Comparison of ENCODE assay signal across 1 cellular context in the genomic region with DNA sequence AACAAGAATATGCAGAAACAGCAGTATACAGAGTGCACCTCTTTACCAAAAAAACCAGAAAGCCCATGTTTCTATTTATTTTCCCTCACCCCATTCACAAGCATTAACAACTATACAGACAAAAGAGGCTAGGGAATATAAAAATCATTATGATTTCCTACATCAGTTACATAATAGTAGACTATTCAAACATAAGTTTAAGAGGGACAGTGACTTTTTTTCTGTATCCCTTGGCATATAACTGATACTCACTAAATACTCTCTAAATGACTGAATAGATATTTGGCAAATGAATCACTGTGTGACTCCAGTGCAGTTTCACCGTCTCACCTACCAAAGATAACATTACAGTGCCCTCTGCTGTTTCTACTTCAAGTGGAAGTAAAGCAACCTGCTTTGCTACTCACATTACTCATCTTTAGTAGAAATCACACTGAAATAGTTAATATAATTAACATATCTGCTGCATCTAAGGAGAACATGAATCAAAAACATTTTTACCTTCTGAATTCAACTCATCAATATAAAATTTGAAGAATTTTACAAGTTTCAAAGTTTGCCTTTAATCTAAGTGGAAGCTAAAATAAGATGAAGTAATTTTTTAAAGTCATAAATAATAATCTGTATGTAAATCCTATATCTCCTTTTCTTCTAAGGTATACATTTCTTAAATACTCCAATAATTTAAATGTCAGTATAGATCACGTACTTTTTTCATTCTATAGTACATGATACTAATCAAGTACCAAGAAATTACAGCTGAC.
TF ChIP-seq lines count a peak whose summit lies in the region.

No MANE protein-coding gene starts in this region.

TF ChIP-seq in SK-N-SH, 30 proteins besides CTCF, POLR2A, EP300 and RAD21 (continued from another document):
- TF ChIP-seq NFIC (IDR thresholded peaks at IDR 0.05; ENCODE audit: borderline replicate concordance) (peak; percentile 58; the same call in 1 of the 2 replicates), SIN3A (IDR thresholded peaks at IDR 0.05; ENCODE audit: borderline replicate concordance, low read depth, low read length) (no peak), MEF2A (IDR thresholded peaks at IDR 0.05; ENCODE audit: borderline replicate concordance, low read depth) (no peak), RXRA (IDR thresholded peaks at IDR 0.05; ENCODE audit: borderline replicate concordance, low read depth) (peak; percentile 21; the same call in 1 of the 2 replicates), TEAD4 (IDR thresholded peaks at IDR 0.05; ENCODE audit: borderline replicate concordance, insufficient read depth) (peak; percentile 62; the same call in 1 of the 2 replicates), JUND (IDR thresholded peaks at IDR 0.05) (peak; percentile 94)
- TF ChIP-seq, protein P1, sequence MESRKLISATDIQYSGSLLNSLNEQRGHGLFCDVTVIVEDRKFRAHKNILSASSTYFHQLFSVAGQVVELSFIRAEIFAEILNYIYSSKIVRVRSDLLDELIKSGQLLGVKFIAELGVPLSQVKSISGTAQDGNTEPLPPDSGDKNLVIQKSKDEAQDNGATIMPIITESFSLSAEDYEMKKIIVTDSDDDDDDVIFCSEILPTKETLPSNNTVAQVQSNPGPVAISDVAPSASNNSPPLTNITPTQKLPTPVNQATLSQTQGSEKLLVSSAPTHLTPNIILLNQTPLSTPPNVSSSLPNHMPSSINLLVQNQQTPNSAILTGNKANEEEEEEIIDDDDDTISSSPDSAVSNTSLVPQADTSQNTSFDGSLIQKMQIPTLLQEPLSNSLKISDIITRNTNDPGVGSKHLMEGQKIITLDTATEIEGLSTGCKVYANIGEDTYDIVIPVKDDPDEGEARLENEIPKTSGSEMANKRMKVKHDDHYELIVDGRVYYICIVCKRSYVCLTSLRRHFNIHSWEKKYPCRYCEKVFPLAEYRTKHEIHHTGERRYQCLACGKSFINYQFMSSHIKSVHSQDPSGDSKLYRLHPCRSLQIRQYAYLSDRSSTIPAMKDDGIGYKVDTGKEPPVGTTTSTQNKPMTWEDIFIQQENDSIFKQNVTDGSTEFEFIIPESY (IDR thresholded peaks at IDR 0.05; ENCODE audit: borderline replicate concordance, low read depth), result no peak
- TF ChIP-seq, protein P2, sequence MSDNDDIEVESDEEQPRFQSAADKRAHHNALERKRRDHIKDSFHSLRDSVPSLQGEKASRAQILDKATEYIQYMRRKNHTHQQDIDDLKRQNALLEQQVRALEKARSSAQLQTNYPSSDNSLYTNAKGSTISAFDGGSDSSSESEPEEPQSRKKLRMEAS (IDR thresholded peaks at IDR 0.05; ENCODE audit: low read depth), result 0 out of 2 replicates have a peak, but pooled peaks have one; percentile 12
TF ChIP-seq in SK-N-SH: peak in this region for 10.
